8 cellular contexts compared by ENCODE assay signal in the genomic region with DNA sequence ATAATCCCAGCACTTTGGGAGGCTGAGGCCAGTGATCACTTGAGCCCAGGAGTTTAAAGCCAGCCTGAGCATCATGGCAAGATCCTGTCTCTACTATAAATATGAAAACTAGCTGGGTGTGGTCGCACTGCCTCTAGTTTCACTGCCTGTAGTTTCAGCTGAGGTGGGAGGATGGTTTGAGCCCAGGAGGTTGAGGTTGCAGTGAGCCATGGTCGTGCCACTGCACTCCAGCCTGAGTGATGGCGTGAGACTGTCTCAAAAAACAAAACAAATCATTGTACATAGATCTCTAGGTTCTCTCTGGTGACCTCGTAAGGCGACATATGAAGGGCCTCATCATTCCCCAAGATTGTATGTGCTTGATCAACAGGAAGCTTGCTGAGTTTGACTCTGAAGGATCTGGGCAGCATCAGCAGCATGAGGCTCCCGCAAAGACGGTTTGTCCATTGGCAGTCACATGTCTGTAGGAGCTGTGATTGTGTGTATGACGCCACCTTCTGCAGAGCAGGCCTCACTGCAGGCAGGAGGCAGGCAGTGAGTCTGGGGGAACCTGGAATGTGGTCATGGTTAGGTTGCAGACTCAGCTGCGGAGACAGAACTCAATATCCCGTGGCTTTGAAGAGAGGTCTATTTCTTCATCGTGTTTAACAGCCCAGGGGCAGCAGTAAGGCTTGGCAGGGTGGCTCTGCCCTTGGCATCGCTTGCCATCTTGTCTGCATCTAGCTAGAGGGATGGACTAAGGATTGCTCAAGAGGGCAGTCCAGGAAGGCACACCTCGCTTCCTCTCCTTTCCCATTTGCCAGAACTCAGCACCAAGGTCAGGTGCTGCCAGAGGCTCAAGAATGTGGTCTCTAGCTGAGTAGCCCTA.
DNase-seq lines count a peak whose midpoint lies in the region; ATAC-seq and TF ChIP-seq lines count a peak whose summit lies in the region.

No MANE protein-coding gene starts in this region.

- no peak overlapping the region for H3K4me3 ChIP-seq in cardiac fibroblast (replicated peaks in 1 of 2; ENCODE audit: low read depth in 2 of 2, low read length in 2 of 2)

- ATAC-seq in HG03432 (IDR thresholded peaks at IDR 0.05; ENCODE audit: unreplicated experiment): no peak
- no peak for ATAC-seq in HG03175 (IDR thresholded peaks at IDR 0.05; ENCODE audit: unreplicated experiment)

- TF ChIP-seq CTCF in GM10266 (IDR thresholded peaks at IDR 0.05; ENCODE audit: control insufficient read depth, insufficient read depth, low read depth, missing control alignments) (peak; percentile 22), cardiac fibroblast (IDR thresholded peaks at IDR 0.05; ENCODE audit: low read depth, low read length) (peak; percentile 62)

- DNase-seq in AG20443 (ENCODE audit: low spot score) (peak; percentile 69), GM10266 (ENCODE audit: extremely low spot score) (no peak), NCI-H774 (lab: John Stamatoyannopoulos, UW) (peak; percentile 18), cardiac fibroblast (ENCODE audit: low read depth in 2 of 2) (peak; percentile 69 to 82), medulla oblongata (ENCODE audit: extremely low spot score) (peak; percentile 70), cortex of kidney (lab: John Stamatoyannopoulos, UW) (no peak)

Comparison
In these comparisons a context has a peak if more than half of its experiments do, and no peak if none do; other contexts are left out.
1. DNase-seq: peak in AG20443 (single experiment), NCI-H774 (single experiment), cardiac fibroblast (2 of 2) and medulla oblongata (single experiment); none in GM10266 (single experiment) and cortex of kidney (single experiment).